In the genomic region with DNA sequence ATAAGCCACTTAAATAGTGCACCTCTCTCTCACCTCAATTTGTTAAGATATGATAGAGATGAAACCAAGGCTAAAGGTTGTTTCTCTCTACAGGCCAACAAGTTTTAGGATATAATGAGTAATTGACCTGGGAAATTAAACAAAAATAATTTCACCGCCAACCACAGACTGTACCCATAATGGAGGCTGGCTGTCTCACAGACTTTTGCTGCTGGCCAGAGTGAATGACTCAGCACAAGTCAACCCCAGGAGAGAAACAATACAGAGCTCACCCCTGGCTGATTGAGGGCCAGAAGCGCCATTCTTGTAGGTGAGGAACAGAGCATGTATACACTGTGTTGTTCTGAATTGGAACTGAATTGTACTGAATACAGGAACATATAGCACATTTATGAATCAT, we compare ENCODE assay signal across 13 cellular contexts.
DNase-seq lines count a peak whose midpoint lies in the region; ATAC-seq lines count a peak whose summit lies in the region.
"Had no signal": no experiment of that assay in that cellular context is flagged by ENCODE, and none has a peak within 500 bp of the region (broad histone marks: within the 10 kb centered on the region; RNA-seq: fewer than 3 reads in every experiment).

No MANE protein-coding gene starts in this region.

- peak overlapping the region in 6 of 11 experiments; percentile 67 to 88 (median 85); a peak in 11 of 22 replicates for H3K27ac ChIP-seq in BLaER1 treated with 17β-estradiol and CSF1 and Interleukin-3, amounts not matched to agents 10 nM and 100 nM
- H3K27ac ChIP-seq in trophoblast cell (ENCODE audit: low read depth, low read length), result peak overlapping the region; percentile 3
- H3K27ac ChIP-seq: RWPE1 had no signal

- H3K4me2 ChIP-seq in BLaER1 treated with 17β-estradiol and CSF1 and Interleukin-3, amounts not matched to agents 10 nM and 100 nM, result peak overlapping the region in 8 of 11 experiments; percentile 54 to 91 (median 82); a peak in 17 of 22 replicates
- H3K4me2 ChIP-seq in trophoblast cell (ENCODE audit: low read length), result no peak overlapping the region

- no peaks in the 10 kb centered on the region for H4K20me1 ChIP-seq in BLaER1 treated with 17β-estradiol and CSF1 and Interleukin-3, amounts not matched to agents 10 nM and 100 nM

- no peak overlapping the region for H2AFZ ChIP-seq in trophoblast cell (ENCODE audit: insufficient read depth, low read length, poor library complexity)

- no peak overlapping the region for H3K4ac ChIP-seq in trophoblast cell (ENCODE audit: low read depth, low read length)

- no peak overlapping the region for H3K4me3 ChIP-seq in BLaER1 treated with 17β-estradiol and CSF1 and Interleukin-3, amounts not matched to agents 10 nM and 100 nM
- H3K4me3 ChIP-seq in trophoblast cell (ENCODE audit: low read depth, low read length), result no peak overlapping the region

- peaks cover 14% of the 10 kb centered on the region for H3K27me3 Mint-ChIP-seq in activated CD4-positive, alpha-beta T cell treated with anti-CD3 and anti-CD28 coated beads, Interleukin-2, amount 10 ng/mL, durations not matched to agents 24 days and 14 days

- H4K91ac ChIP-seq in trophoblast cell (ENCODE audit: low read depth, low read length), result no peak overlapping the region

- peaks cover 3% of the 10 kb centered on the region for H3K79me1 ChIP-seq in trophoblast cell (ENCODE audit: low read length)

- H3K27me3 ChIP-seq in BLaER1 treated with 17β-estradiol and CSF1 and Interleukin-3, amounts not matched to agents 10 nM and 100 nM, result no peaks in the 10 kb centered on the region
- no peaks in the 10 kb centered on the region for H3K27me3 ChIP-seq in trophoblast cell (ENCODE audit: insufficient read depth, low read length)

- no peak overlapping the region for H3K18ac ChIP-seq in trophoblast cell (ENCODE audit: low read length)

- no peak overlapping the region for H2BK120ac ChIP-seq in trophoblast cell (ENCODE audit: insufficient read depth, low read length, poor library complexity)

- DNase-seq in RPMI7951 (ENCODE audit: low read depth) (peak; percentile 85), fibroblast of gingiva (ENCODE audit: low read depth) (peak; percentile 54), trophoblast cell (no peak), nucleus accumbens (lab: John Stamatoyannopoulos, UW) (no peak)
- DNase-seq in activated CD4-positive, alpha-beta T cell treated with anti-CD3 and anti-CD28 coated beads, Interleukin-2, amount 10 ng/mL, durations not matched to agents 24 days and 14 days, result no peak
- DNase-seq: activated CD4-positive, alpha-beta T cell treated with anti-CD3 and anti-CD28 coated beads for 4 hours; CD4-positive, alpha-beta memory T cell had no signal

- H3K36me3 Mint-ChIP-seq in activated CD4-positive, alpha-beta T cell treated with anti-CD3 and anti-CD28 coated beads, Interleukin-2, amount 10 ng/mL, durations not matched to agents 24 days and 14 days (ENCODE audit: low read depth), result no peaks in the 10 kb centered on the region
- H3K36me3 Mint-ChIP-seq: activated naive CD4-positive, alpha-beta T cell treated with anti-CD3 and anti-CD28 coated beads, Interleukin-2, amount 50 U/mL, for 72 hours; CD4-positive, alpha-beta memory T cell; memory B cell had no signal

- no peak overlapping the region for H2BK5ac ChIP-seq in trophoblast cell (ENCODE audit: low read depth, low read length, poor library complexity)

- H3K4me3 Mint-ChIP-seq in activated CD4-positive, alpha-beta T cell treated with anti-CD3 and anti-CD28 coated beads, Interleukin-2, amount 10 ng/mL, durations not matched to agents 24 days and 14 days, result no peak overlapping the region
- H3K4me3 Mint-ChIP-seq: CD4-positive, alpha-beta memory T cell; memory B cell had no signal

- no peak overlapping the region for H3K23ac ChIP-seq in trophoblast cell (ENCODE audit: low read length)

- no peak overlapping the region for H4K8ac ChIP-seq in trophoblast cell (ENCODE audit: low read depth, low read length)

- no peak overlapping the region for H2BK12ac ChIP-seq in trophoblast cell (ENCODE audit: low read length)

- peaks cover 0 to 12% (median 0%) of the 10 kb centered on the region in 11 experiments; a peak in 7 of 22 replicates for H3K9me3 ChIP-seq in BLaER1 treated with 17β-estradiol and CSF1 and Interleukin-3, amounts not matched to agents 10 nM and 100 nM (replicated peaks in 1 of 11)
- H3K9me3 ChIP-seq in trophoblast cell (ENCODE audit: insufficient read depth, low read depth, low read length), result no peaks in the 10 kb centered on the region

- no peak overlapping the region for H4K12ac ChIP-seq in trophoblast cell (ENCODE audit: low read depth, low read length)

- peaks cover 2% of the 10 kb centered on the region for H3K4me1 Mint-ChIP-seq in activated CD4-positive, alpha-beta T cell treated with anti-CD3 and anti-CD28 coated beads, Interleukin-2, amount 10 ng/mL, durations not matched to agents 24 days and 14 days
- H3K4me1 Mint-ChIP-seq: CD4-positive, alpha-beta memory T cell; memory B cell had no signal

- H3K36me3 ChIP-seq in BLaER1 treated with 17β-estradiol and CSF1 and Interleukin-3, amounts not matched to agents 10 nM and 100 nM, result peaks cover 0 to 16% (median 5%) of the 10 kb centered on the region in 11 experiments; a peak in 6 of 22 replicates
- H3K36me3 ChIP-seq in trophoblast cell (ENCODE audit: control insufficient read depth in 1 of 2, insufficient read depth in 2 of 2, low read length in 2 of 2), result peaks cover 2% of the 10 kb centered on the region in 2 experiments

- no peaks in the 10 kb centered on the region for H3K9me3 Mint-ChIP-seq in activated CD4-positive, alpha-beta T cell treated with anti-CD3 and anti-CD28 coated beads, Interleukin-2, amount 10 ng/mL, durations not matched to agents 24 days and 14 days
- H3K9me3 Mint-ChIP-seq: activated naive CD4-positive, alpha-beta T cell treated with anti-CD3 and anti-CD28 coated beads, Interleukin-2, amount 50 U/mL, for 72 hours; CD4-positive, alpha-beta memory T cell; memory B cell had no signal

- no peak overlapping the region for H3K27ac Mint-ChIP-seq in activated CD4-positive, alpha-beta T cell treated with anti-CD3 and anti-CD28 coated beads, Interleukin-2, amount 10 ng/mL, durations not matched to agents 24 days and 14 days
- H3K27ac Mint-ChIP-seq: activated naive CD4-positive, alpha-beta T cell treated with anti-CD3 and anti-CD28 coated beads, Interleukin-2, amount 50 U/mL, for 72 hours; memory B cell had no signal

- WGBS in trophoblast cell (ENCODE audit: extremely low coverage, insufficient coverage, insufficient read length), result no CpG with 5 or more reads among the region's 2 CpGs

- intact Hi-C loops in activated CD4-positive, alpha-beta T cell treated with anti-CD3 and anti-CD28 coated beads, Interleukin-2, amount 10 ng/mL, durations not matched to agents 24 days and 14 days (cut with micrococcal nuclease), result no loop called here

- no peak overlapping the region for H2AK5ac ChIP-seq in trophoblast cell (ENCODE audit: low read length)

- H3K79me2 ChIP-seq in trophoblast cell (ENCODE audit: control insufficient read depth, insufficient read depth, low read length, poor library complexity), result no peaks in the 10 kb centered on the region

- H3K4me1 ChIP-seq in BLaER1 treated with 17β-estradiol and CSF1 and Interleukin-3, amounts not matched to agents 10 nM and 100 nM, result peaks cover 23 to 53% (median 49%) of the 10 kb centered on the region in 10 experiments
- peaks cover 3 to 8% of the 10 kb centered on the region in 2 experiments for H3K4me1 ChIP-seq in trophoblast cell (ENCODE audit: control insufficient read depth in 1 of 2, insufficient read depth in 2 of 2, low read length in 2 of 2)

- ATAC-seq in GM18909 (IDR thresholded peaks at IDR 0.05; ENCODE audit: poor library complexity, unreplicated experiment), result no peak
- ATAC-seq in HG03354 (IDR thresholded peaks at IDR 0.05; ENCODE audit: poor library complexity, severe bottlenecking, unreplicated experiment), result no peak

- peak overlapping the region in 3 of 11 experiments; percentile 18 to 35 (median 34); a peak in 2 of 22 replicates for H3K9ac ChIP-seq in BLaER1 treated with 17β-estradiol and CSF1 and Interleukin-3, amounts not matched to agents 10 nM and 100 nM
- no peak overlapping the region for H3K9ac ChIP-seq in trophoblast cell (ENCODE audit: low read length)

- H3K14ac ChIP-seq in trophoblast cell (ENCODE audit: low read length), result no peak overlapping the region

Comparison
In these comparisons a context has a peak if more than half of its experiments do, and no peak if none do; other contexts are left out.
1. DNase-seq: peak in RPMI7951 (single experiment) and fibroblast of gingiva (single experiment); none in trophoblast cell (0 of 2), activated CD4-positive, alpha-beta T cell treated with anti-CD3 and anti-CD28 coated beads, Interleukin-2, amount 10 ng/mL, durations not matched to agents 24 days and 14 days (single experiment) and nucleus accumbens (0 of 56).